ENCODE assay signal across 30 cellular contexts in genomic region chr12:87290505-87290904, GRCh38.
"Had no signal": no experiment of that assay in that cellular context is flagged by ENCODE, and none has a peak within 500 bp of the region (broad histone marks: within the 10 kb centered on the region; RNA-seq: fewer than 3 reads in every experiment).

No MANE protein-coding gene starts in this region.

- H3K27me3 Mint-ChIP-seq: naive thymus-derived CD8-positive, alpha-beta T cell; stimulated activated memory B cell treated with anti-CD40 and anti-IgM and Interleukin-4, amounts not matched to agents 10 μg/mL and 1 μg/mL and 100 μg/mL, for 72 hours; stimulated activated naive CD8-positive, alpha-beta T cell treated with anti-CD3 and anti-CD28 coated beads, Interleukin-15, amount 100 ng/mL, for 72 hours had no signal

- H2AFZ ChIP-seq: parathyroid adenoma had no signal

- H3K4me1 ChIP-seq: left lung, lower lobe of right lung, parathyroid adenoma, psoas muscle, right atrium auricular region, right lobe of liver, testis, thyroid gland, transverse colon, upper lobe of left lung, vagina had no signal

- H3K27me3 ChIP-seq: left lung, right atrium auricular region, right lobe of liver, testis, thyroid gland, transverse colon, upper lobe of left lung, vagina had no signal

- H3K9ac ChIP-seq: parathyroid adenoma had no signal

- H3K36me3 ChIP-seq: left lung, lower lobe of right lung, right atrium auricular region, right lobe of liver, thyroid gland, transverse colon, upper lobe of left lung, vagina had no signal

- H3K79me2 ChIP-seq: parathyroid adenoma had no signal

- H3K9me3 ChIP-seq: lower lobe of right lung, right atrium auricular region, right lobe of liver, testis, thyroid gland, transverse colon, upper lobe of left lung, vagina had no signal

- H3K4me2 ChIP-seq: smooth muscle cell had no signal

- DNase-seq: hypothalamus; immature natural killer cell; kidney; left colon; left lung; lower lobe of right lung; mammary epithelial cell; mesenchymal stem cell; naive thymus-derived CD8-positive, alpha-beta T cell; nucleus accumbens; psoas muscle; right lobe of liver; stimulated activated CD4-positive, alpha-beta T cell treated with anti-CD3 and anti-CD28 coated beads, Interleukin-1b, Interleukin-23, amount 100 ng/mL, for 48 hours; stimulated activated CD4-positive, alpha-beta T cell treated with anti-CD3 and anti-CD28 coated beads, Interleukin-2, amount 100 ng/mL, for 48 hours; stimulated activated CD4-positive, alpha-beta T cell treated with anti-CD3 and anti-CD28 coated beads, Interleukin-4, amount 100 ng/mL, for 4 hours; stimulated activated CD8-positive, alpha-beta memory T cell treated with anti-CD3 and anti-CD28 coated beads, Interleukin-4, amount 100 ng/mL, for 48 hours; stimulated activated naive CD4-positive, alpha-beta T cell treated with Interleukin-2 at 50 U/mL for 16 hours; stimulated activated naive CD8-positive, alpha-beta T cell treated with anti-CD3 and anti-CD28 coated beads, Interleukin-15, amount 100 ng/mL, for 72 hours; substantia nigra; testis; thyroid gland; transverse colon; upper lobe of left lung had no signal

- H3K9me3 Mint-ChIP-seq: neural crest cell; stimulated activated memory B cell treated with anti-CD40 and anti-IgM and Interleukin-4, amounts not matched to agents 10 μg/mL and 1 μg/mL and 100 μg/mL, for 72 hours had no signal

- H3K4me3 ChIP-seq: left lung, lower lobe of right lung, psoas muscle, right atrium auricular region, right lobe of liver, smooth muscle cell, testis, thyroid gland, transverse colon, upper lobe of left lung, vagina had no signal

- H3K4me3 Mint-ChIP-seq: immature natural killer cell; naive thymus-derived CD8-positive, alpha-beta T cell; nephron; neural crest cell; stimulated activated memory B cell treated with anti-CD40 and anti-IgM and Interleukin-4, amounts not matched to agents 10 μg/mL and 1 μg/mL and 100 μg/mL, for 72 hours; stimulated activated naive CD8-positive, alpha-beta T cell treated with anti-CD3 and anti-CD28 coated beads, Interleukin-15, amount 100 ng/mL, for 72 hours had no signal

- H3K4me1 Mint-ChIP-seq: immature natural killer cell; naive thymus-derived CD8-positive, alpha-beta T cell; nephron; neural crest cell; stimulated activated memory B cell treated with anti-CD40 and anti-IgM and Interleukin-4, amounts not matched to agents 10 μg/mL and 1 μg/mL and 100 μg/mL, for 72 hours; stimulated activated naive CD8-positive, alpha-beta T cell treated with anti-CD3 and anti-CD28 coated beads, Interleukin-15, amount 100 ng/mL, for 72 hours had no signal

- H3K36me3 Mint-ChIP-seq: immature natural killer cell; naive thymus-derived CD8-positive, alpha-beta T cell; stimulated activated memory B cell treated with anti-CD40 and anti-IgM and Interleukin-4, amounts not matched to agents 10 μg/mL and 1 μg/mL and 100 μg/mL, for 72 hours had no signal

- H3K27ac ChIP-seq: left lung, lower lobe of right lung, parathyroid adenoma, psoas muscle, right atrium auricular region, right lobe of liver, testis, thyroid gland, transverse colon, upper lobe of left lung, vagina had no signal

- ATAC-seq: left colon; left lung; lower lobe of right lung; naive thymus-derived CD8-positive, alpha-beta T cell; psoas muscle; right lobe of liver; stimulated activated memory B cell treated with anti-CD40 and anti-IgM and Interleukin-4, amounts not matched to agents 10 μg/mL and 1 μg/mL and 100 μg/mL, for 72 hours; stimulated activated naive CD8-positive, alpha-beta T cell treated with anti-CD3 and anti-CD28 coated beads, Interleukin-15, amount 100 ng/mL, for 72 hours had no signal

- H3K27ac Mint-ChIP-seq: immature natural killer cell; naive thymus-derived CD8-positive, alpha-beta T cell; nephron; stimulated activated memory B cell treated with anti-CD40 and anti-IgM and Interleukin-4, amounts not matched to agents 10 μg/mL and 1 μg/mL and 100 μg/mL, for 72 hours; stimulated activated naive CD8-positive, alpha-beta T cell treated with anti-CD3 and anti-CD28 coated beads, Interleukin-15, amount 100 ng/mL, for 72 hours had no signal
